ENCODE assay signal across 14 cellular contexts in the genomic region with DNA sequence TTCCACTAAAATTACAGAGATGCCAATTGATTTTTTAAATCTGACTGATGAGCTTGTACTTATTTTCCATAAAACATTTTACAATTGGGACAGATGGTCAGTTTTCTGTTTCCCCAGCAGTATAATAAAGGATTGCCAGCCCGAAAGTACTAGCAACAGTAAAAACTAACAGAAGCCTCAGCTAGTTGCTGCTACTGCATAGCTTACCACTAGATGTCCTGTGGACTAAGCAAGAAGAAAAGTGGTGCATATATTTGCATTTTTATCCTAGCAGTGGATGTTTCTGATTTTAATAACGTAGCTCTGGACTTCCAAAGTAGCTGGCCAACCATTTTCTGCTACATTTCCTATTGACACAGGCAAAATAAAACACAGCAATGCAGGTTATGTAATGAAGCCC.
DNase-seq lines count a peak whose midpoint lies in the region; ATAC-seq and TF ChIP-seq lines count a peak whose summit lies in the region.
"Had no signal": no experiment of that assay in that cellular context is flagged by ENCODE, and none has a peak within 500 bp of the region (broad histone marks: within the 10 kb centered on the region; RNA-seq: fewer than 3 reads in every experiment).

No MANE protein-coding gene starts in this region.

- H3K4me1 ChIP-seq in cardiac muscle cell (ENCODE audit: low read depth) (no peaks in the 10 kb centered on the region), heart left ventricle (no peaks in the 10 kb centered on the region)
- H3K4me1 ChIP-seq: BE2C had no signal

- TF ChIP-seq CTCF in cardiac muscle cell (IDR thresholded peaks at IDR 0.05; ENCODE audit: low read depth, low read length) = no peak
- TF ChIP-seq CTCF in heart left ventricle (IDR thresholded peaks at IDR 0.05) = peak in 1 of 12 donors; percentile 7
- peak; percentile 37 for TF ChIP-seq CTCF in fibroblast of the aortic adventitia (IDR thresholded peaks at IDR 0.05; ENCODE audit: insufficient read depth, low read length)

- 37 to 46% (median 42%) methylated on average over 2 of the region's 2 CpGs for WGBS in heart left ventricle, 4 donors

- H3K4me3 ChIP-seq in cardiac muscle cell (no peak overlapping the region), heart left ventricle (no peak overlapping the region), fibroblast of the aortic adventitia (ENCODE audit: low read depth, low read length) (no peak overlapping the region)
- H3K4me3 ChIP-seq: coronary artery had no signal

- H3K36me3 ChIP-seq in cardiac muscle cell (no peaks in the 10 kb centered on the region), heart left ventricle (no peaks in the 10 kb centered on the region)
- H3K36me3 ChIP-seq: BE2C had no signal

- H3K9me3 ChIP-seq in cardiac muscle cell (ENCODE audit: low read depth) (no peaks in the 10 kb centered on the region), heart left ventricle (no peaks in the 10 kb centered on the region)
- H3K9me3 ChIP-seq: BE2C had no signal

- DNase-seq in cardiac muscle cell (ENCODE audit: low read depth in 1 of 2, low spot score in 1 of 2) (peak; percentile 0 to 5), heart left ventricle (no peak), RKO (ENCODE audit: low spot score) (peak; percentile 43), fibroblast of the aortic adventitia (ENCODE audit: low read depth) (peak; percentile 6)
- no peak for DNase-seq in activated T-cell treated with anti-CD3 and anti-CD28 coated beads, Interleukin-2, amount 50 U/mL, for 1 hour
- no peak for DNase-seq in stimulated activated naive CD4-positive, alpha-beta T cell treated with Interleukin-2 at 50 U/mL for 16 hours (lab: John Stamatoyannopoulos, UW)
- DNase-seq in stimulated activated CD4-positive, alpha-beta T cell treated with anti-CD3 and anti-CD28 coated beads, Interleukin-2, amount 100 ng/mL, for 48 hours = no peak
- DNase-seq: activated T-cell treated with anti-CD3 and anti-CD28 coated beads, Interleukin-2, amount 50 U/mL, for 72 hours; BE2C; KG1; stimulated activated CD4-positive, alpha-beta T cell treated with anti-CD3 and anti-CD28 coated beads, Interleukin-12 subunit alpha, Interleukin-12 subunit beta, amount 100 ng/mL, for 4 hours had no signal

- H3K27me3 ChIP-seq in cardiac muscle cell (no peaks in the 10 kb centered on the region), heart left ventricle (no peaks in the 10 kb centered on the region)
- H3K27me3 ChIP-seq: BE2C had no signal

- H3K27ac ChIP-seq in cardiac muscle cell (no peak overlapping the region), heart left ventricle (no peak overlapping the region)
- H3K27ac ChIP-seq: coronary artery had no signal

- no peak for TF ChIP-seq POLR2A in heart left ventricle (IDR thresholded peaks at IDR 0.05)

- ATAC-seq in heart left ventricle = no peak
- ATAC-seq in GM21717 (IDR thresholded peaks at IDR 0.05; ENCODE audit: unreplicated experiment) = no peak
- ATAC-seq: activated T-cell treated with anti-CD3 and anti-CD28 coated beads, Interleukin-2, amount 50 U/mL, for 72 hours; stimulated activated effector memory CD8-positive, alpha-beta T cell treated with anti-CD3 and anti-CD28 coated beads, Interleukin-12 subunit alpha, Interleukin-12 subunit beta, amount 100 ng/mL, for 72 hours had no signal

- intact Hi-C loops in heart left ventricle (cut with DNase I) = no loop called here

Comparison
In these comparisons a context has a peak if more than half of its experiments do, and no peak if none do; other contexts are left out.
1. DNase-seq: peak in cardiac muscle cell (2 of 2), RKO (single experiment) and fibroblast of the aortic adventitia (single experiment); none in heart left ventricle (0 of 5), activated T-cell treated with anti-CD3 and anti-CD28 coated beads, Interleukin-2, amount 50 U/mL, for 1 hour (single experiment), stimulated activated naive CD4-positive, alpha-beta T cell treated with Interleukin-2 at 50 U/mL for 16 hours (single experiment) and stimulated activated CD4-positive, alpha-beta T cell treated with anti-CD3 and anti-CD28 coated beads, Interleukin-2, amount 100 ng/mL, for 48 hours (0 of 2).